In the genomic region with DNA sequence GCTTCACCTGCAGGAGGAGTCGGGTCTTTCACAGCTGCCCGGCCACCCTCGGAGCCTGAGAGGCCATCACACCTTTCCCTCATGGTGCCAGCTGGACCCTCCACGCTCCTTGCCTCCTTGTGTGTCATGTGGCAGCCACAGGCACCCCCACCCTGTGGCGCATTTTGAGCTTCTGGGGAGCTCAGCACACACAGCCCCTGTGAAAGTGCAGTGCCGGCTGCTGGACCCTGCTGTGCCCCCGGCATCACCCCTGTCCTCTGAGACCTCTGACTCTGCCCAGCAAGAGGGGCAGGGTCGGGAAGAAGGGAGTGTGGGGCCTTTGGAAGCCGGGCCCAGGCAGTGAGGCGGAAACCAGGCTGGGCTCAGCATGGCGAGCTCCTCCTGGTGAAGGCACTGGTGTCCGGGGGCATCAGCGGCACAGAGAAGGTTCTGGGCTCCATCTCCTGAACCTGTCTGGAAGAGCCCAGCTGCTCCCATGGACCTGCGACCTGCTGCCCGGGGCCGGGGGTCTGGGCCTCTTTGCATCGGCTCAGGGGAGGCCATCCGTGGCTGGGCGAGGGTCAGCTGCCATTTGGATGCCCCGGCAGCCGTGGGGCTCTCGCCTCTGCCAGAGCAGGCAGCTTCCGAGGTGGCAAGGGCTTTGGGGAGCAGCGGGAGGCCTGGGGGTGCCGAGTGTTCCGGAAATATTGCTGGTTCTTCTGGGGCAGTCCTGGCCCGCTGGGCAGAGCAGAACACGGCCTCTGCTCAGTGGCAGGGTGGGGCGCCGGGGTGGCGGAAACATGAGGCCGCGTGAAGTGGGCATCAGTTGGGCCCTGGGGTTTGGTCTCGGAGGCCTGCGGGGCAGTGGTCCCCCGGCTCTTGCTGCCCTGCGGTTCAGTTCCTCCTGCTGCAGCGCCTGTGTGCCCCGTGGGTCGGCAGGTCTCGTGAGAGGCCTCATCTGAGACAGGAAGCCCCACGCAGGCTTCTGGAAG, we compare ENCODE assay signal across 25 cellular contexts. TPM values are rescaled to one million over a fixed set of nuclear protein-coding genes. Genes with fewer than 3 reads are reported as not detected.
DNase-seq lines count a peak whose midpoint lies in the region; ATAC-seq and TF ChIP-seq lines count a peak whose summit lies in the region.
"Had no signal": no experiment of that assay in that cellular context is flagged by ENCODE, and none has a peak within 500 bp of the region (broad histone marks: within the 10 kb centered on the region; RNA-seq: fewer than 3 reads in every experiment).

No MANE protein-coding gene starts in this region.

- H4K20me1 ChIP-seq in PC-9 (ENCODE audit: insufficient read depth), result no peaks in the 10 kb centered on the region

- DNase-seq in AG04450 (ENCODE audit: low read depth, low spot score) (no peak), PC-9 (no peak), glutamatergic neuron (peak; percentile 17), AG20443 (ENCODE audit: low spot score) (no peak), upper lobe of right lung (no peak), GDM1 (lab: John Stamatoyannopoulos, UW) (no peak), UCSD-AML1 (lab: John Stamatoyannopoulos, UW; ENCODE audit: unreplicated experiment) (no peak)
- DNase-seq: activated naive CD4-positive, alpha-beta T cell treated with anti-CD3 and anti-CD28 coated beads, Interleukin-2, amount 10 ng/mL, durations not matched to agents 7 days and 5 days; CD8-positive, alpha-beta T cell; DMS79; KG1; midbrain; NCI-H146; NCI-H2171; NCI-H526 treated with DMSO at 0.1 percent for 48 hours; SHP77; stimulated activated naive B cell treated with anti-CD40 and anti-IgM and Interleukin-4, amounts not matched to agents 10 μg/mL and 1 μg/mL and 100 μg/mL, for 72 hours; T-helper 1 cell had no signal

- H3K4me3 ChIP-seq in AG04450 (ENCODE audit: low read depth, low read length), result no peak overlapping the region
- H3K4me3 ChIP-seq in PC-9, result no peak overlapping the region
- no peak overlapping the region for H3K4me3 ChIP-seq in skeletal muscle satellite cell (ENCODE audit: low read length)
- H3K4me3 ChIP-seq in upper lobe of right lung, result no peak overlapping the region
- H3K4me3 ChIP-seq: heart left ventricle, skin epidermis had no signal

- no TSS peak for BruUV-seq in PC-9 (replicated peaks; lab: Mats Ljungman, UMichigan)

- TF ChIP-seq CTCF in AG04450 (IDR thresholded peaks at IDR 0.05; ENCODE audit: low read depth, low read length) (no peak), PC-9 (conservative IDR thresholded peaks at IDR 0.05) (no peak), glutamatergic neuron (IDR thresholded peaks at IDR 0.05; ENCODE audit: partially characterized antibody, unreplicated experiment) (no peak), upper lobe of right lung (IDR thresholded peaks at IDR 0.05) (no peak)

- no peak overlapping the region for H3K9ac ChIP-seq in skeletal muscle satellite cell (ENCODE audit: low read depth, low read length)

- H3K9me3 Mint-ChIP-seq in glutamatergic neuron (ENCODE audit: unreplicated experiment), result peaks cover 5% of the 10 kb centered on the region
- H3K9me3 Mint-ChIP-seq: activated naive CD4-positive, alpha-beta T cell treated with anti-CD3 and anti-CD28 coated beads, Interleukin-2, amount 10 ng/mL, durations not matched to agents 7 days and 5 days; CD8-positive, alpha-beta T cell; central memory CD8-positive, alpha-beta T cell; nephron; stimulated activated naive B cell treated with anti-CD40 and anti-IgM and Interleukin-4, amounts not matched to agents 10 μg/mL and 1 μg/mL and 100 μg/mL, for 72 hours had no signal

- H3K9me3 ChIP-seq in AG04450 (ENCODE audit: control insufficient read depth, insufficient read depth, low read length) (no peaks in the 10 kb centered on the region; the same call in 1 of the 2 replicates), PC-9 (ENCODE audit: insufficient read depth, low read depth) (no peaks in the 10 kb centered on the region), skeletal muscle satellite cell (replicated peaks; ENCODE audit: low read length) (no peaks in the 10 kb centered on the region), upper lobe of right lung (no peaks in the 10 kb centered on the region)
- H3K9me3 ChIP-seq: heart left ventricle had no signal

- intact Hi-C loops in PC-9 (cut with micrococcal nuclease; ENCODE audit: unreplicated experiment) (loop anchor here (5.0 kb wide), 1 partner anchor 37 kb away; no protein-coding TSS in a partner anchor), upper lobe of right lung (cut with DNase I) (no loop called here)

- peaks cover 5% of the 10 kb centered on the region for H3K27me3 Mint-ChIP-seq in glutamatergic neuron (ENCODE audit: unreplicated experiment)
- H3K27me3 Mint-ChIP-seq: activated CD4-positive, alpha-beta T cell treated with anti-CD3 and anti-CD28 coated beads for 36 hours; activated naive CD4-positive, alpha-beta T cell treated with anti-CD3 and anti-CD28 coated beads, Interleukin-2, amount 10 ng/mL, durations not matched to agents 7 days and 5 days; central memory CD8-positive, alpha-beta T cell; stimulated activated naive B cell treated with anti-CD40 and anti-IgM and Interleukin-4, amounts not matched to agents 10 μg/mL and 1 μg/mL and 100 μg/mL, for 72 hours had no signal

- H3K4me1 ChIP-seq in PC-9 (replicated peaks; ENCODE audit: insufficient read depth) (peaks cover 22% of the 10 kb centered on the region), skeletal muscle satellite cell (ENCODE audit: control insufficient read depth, insufficient read depth, low read length) (peaks cover 56% of the 10 kb centered on the region), upper lobe of right lung (no peaks in the 10 kb centered on the region)

- H3K27ac Mint-ChIP-seq in glutamatergic neuron (ENCODE audit: unreplicated experiment), result no peak overlapping the region
- H3K27ac Mint-ChIP-seq: activated CD4-positive, alpha-beta T cell treated with anti-CD3 and anti-CD28 coated beads for 36 hours; activated naive CD4-positive, alpha-beta T cell treated with anti-CD3 and anti-CD28 coated beads, Interleukin-2, amount 10 ng/mL, durations not matched to agents 7 days and 5 days; CD8-positive, alpha-beta T cell; stimulated activated naive B cell treated with anti-CD40 and anti-IgM and Interleukin-4, amounts not matched to agents 10 μg/mL and 1 μg/mL and 100 μg/mL, for 72 hours had no signal

- H3K27ac ChIP-seq in AG04450 (ENCODE audit: low read depth, low read length) (peak overlapping the region; percentile 87), PC-9 (no peak overlapping the region), upper lobe of right lung (no peak overlapping the region)

- ATAC-seq in upper lobe of right lung, result no peak
- ATAC-seq: CD8-positive, alpha-beta T cell; left lobe of liver; stimulated activated naive B cell treated with anti-CD40 and anti-IgM and Interleukin-4, amounts not matched to agents 10 μg/mL and 1 μg/mL and 100 μg/mL, for 72 hours had no signal

- H3F3A ChIP-seq in PC-9 (ENCODE audit: insufficient read depth, low read depth), result peaks cover 10% of the 10 kb centered on the region; the same call in 1 of the 2 replicates

- no peaks in the 10 kb centered on the region for H3K36me3 Mint-ChIP-seq in glutamatergic neuron (ENCODE audit: unreplicated experiment)
- H3K36me3 Mint-ChIP-seq: activated naive CD4-positive, alpha-beta T cell treated with anti-CD3 and anti-CD28 coated beads, Interleukin-2, amount 10 ng/mL, durations not matched to agents 7 days and 5 days; CD8-positive, alpha-beta T cell had no signal

- H3K9me2 ChIP-seq in PC-9 (ENCODE audit: insufficient read depth), result no peaks in the 10 kb centered on the region

- POLR2A ChIA-PET in AG04450 (lab: Yijun Ruan, JAX), result no interaction called here
- POLR2A ChIA-PET in PC-9 (lab: Charles Lee; ENCODE audit: unreplicated experiment), result no interaction called here

- H3K27me3 ChIP-seq in AG04450 (ENCODE audit: control insufficient read depth, insufficient read depth, low read length), result no peaks in the 10 kb centered on the region
- no peaks in the 10 kb centered on the region for H3K27me3 ChIP-seq in PC-9 (ENCODE audit: insufficient read depth, low read depth)
- no peaks in the 10 kb centered on the region for H3K27me3 ChIP-seq in skeletal muscle satellite cell (ENCODE audit: control insufficient read depth, insufficient read depth, low read length)
- H3K27me3 ChIP-seq in upper lobe of right lung, result no peaks in the 10 kb centered on the region
- H3K27me3 ChIP-seq: heart left ventricle had no signal

- H3K36me3 ChIP-seq in PC-9 (ENCODE audit: low read depth), result no peaks in the 10 kb centered on the region
- no peaks in the 10 kb centered on the region for H3K36me3 ChIP-seq in skeletal muscle satellite cell (ENCODE audit: insufficient read depth, low read length)
- H3K36me3 ChIP-seq in upper lobe of right lung, result no peaks in the 10 kb centered on the region
- H3K36me3 ChIP-seq: heart left ventricle had no signal

- H3K4me3 Mint-ChIP-seq in glutamatergic neuron (ENCODE audit: unreplicated experiment), result no peak overlapping the region
- H3K4me3 Mint-ChIP-seq: activated CD4-positive, alpha-beta T cell treated with anti-CD3 and anti-CD28 coated beads for 36 hours; activated naive CD4-positive, alpha-beta T cell treated with anti-CD3 and anti-CD28 coated beads, Interleukin-2, amount 10 ng/mL, durations not matched to agents 7 days and 5 days; CD8-positive, alpha-beta T cell; central memory CD8-positive, alpha-beta T cell; stimulated activated naive B cell treated with anti-CD40 and anti-IgM and Interleukin-4, amounts not matched to agents 10 μg/mL and 1 μg/mL and 100 μg/mL, for 72 hours had no signal

- CTCF ChIA-PET in AG04450 (lab: Charles Lee), result interaction anchor here (0.9 kb wide), 1 partner anchor 17 kb away, joined by 3 read pairs; no protein-coding TSS in a partner anchor
- CTCF ChIA-PET in PC-9 (lab: Charles Lee), result interaction anchor here (0.8 kb wide), 1 partner anchor 14 kb away, joined by 3 read pairs; no protein-coding TSS in a partner anchor

- H3K4me2 ChIP-seq in PC-9, result 0 out of 2 replicates have a peak overlapping the region, but pooled peaks have one; percentile 46
- peak overlapping the region; percentile 52 for H3K4me2 ChIP-seq in skeletal muscle satellite cell (ENCODE audit: low read length)

- H2AFZ ChIP-seq in PC-9, result no peak overlapping the region

- peaks cover 13% of the 10 kb centered on the region for H3K4me1 Mint-ChIP-seq in glutamatergic neuron (ENCODE audit: low read depth, unreplicated experiment)
- H3K4me1 Mint-ChIP-seq: activated CD4-positive, alpha-beta T cell treated with anti-CD3 and anti-CD28 coated beads for 36 hours; activated naive CD4-positive, alpha-beta T cell treated with anti-CD3 and anti-CD28 coated beads, Interleukin-2, amount 10 ng/mL, durations not matched to agents 7 days and 5 days; central memory CD8-positive, alpha-beta T cell had no signal

- no peaks in the 10 kb centered on the region for H3K79me2 ChIP-seq in PC-9 (ENCODE audit: low read depth)

RNA-seq across cellular contexts. Expression of gene CENPX, which starts 17.9 kb away (rescaled TPM):
- 32.5 and 42.2 TPM in 2 replicates for polyA plus RNA-seq in AG04450 (2011; rRNA removed)
- 11.0 and 13.9 TPM in 2 replicates for polyA minus RNA-seq in AG04450 (2011; rRNA and poly(A)+ RNA removed)
- 115 and 132 TPM in 2 replicates for total RNA-seq in PC-9 (2021)
- 59.9 TPM for total RNA-seq in glutamatergic neuron (ENCODE audit: unreplicated experiment)
- total RNA-seq in skeletal muscle satellite cell (2012; rRNA removed), result 51.5 and 63.9 TPM in 2 replicates
- 40.2 TPM for total RNA-seq in upper lobe of right lung

RNA-seq across cellular contexts. Expression of gene LRRC45, which starts 18.3 kb away (rescaled TPM):
- 3.4 and 4.0 TPM in 2 replicates for polyA plus RNA-seq in AG04450 (2011; rRNA removed)
- polyA minus RNA-seq in AG04450 (2011; rRNA and poly(A)+ RNA removed), result 5.0 and 5.5 TPM in 2 replicates
- total RNA-seq in PC-9 (2021), result 41.5 and 42.6 TPM in 2 replicates
- 29.6 TPM for total RNA-seq in glutamatergic neuron (ENCODE audit: unreplicated experiment)
- 8.6 and 13.5 TPM in 2 replicates for total RNA-seq in skeletal muscle satellite cell (2012; rRNA removed)
- 12.2 TPM for total RNA-seq in upper lobe of right lung

RNA-seq across cellular contexts. Expression of gene RAC3, which starts 26.7 kb away (rescaled TPM):
- 12.9 and 18.7 TPM in 2 replicates for polyA plus RNA-seq in AG04450 (2011; rRNA removed)
- 8.5 and 16.2 TPM in 2 replicates for polyA minus RNA-seq in AG04450 (2011; rRNA and poly(A)+ RNA removed)
- total RNA-seq in PC-9 (2021) (32.3 and 41.6 TPM in 2 replicates), glutamatergic neuron (ENCODE audit: unreplicated experiment) (46.0 TPM), upper lobe of right lung (3.4 TPM)
- total RNA-seq in skeletal muscle satellite cell (2012; rRNA removed), result 9.6 and 15.5 TPM in 2 replicates

RNA-seq across cellular contexts. Expression of gene ASPSCR1, which starts 27.3 kb away (rescaled TPM):
- polyA plus RNA-seq in AG04450 (2011; rRNA removed), result 7.1 and 8.8 TPM in 2 replicates
- 6.9 and 10.6 TPM in 2 replicates for polyA minus RNA-seq in AG04450 (2011; rRNA and poly(A)+ RNA removed)
- total RNA-seq in PC-9 (2021), result 54.9 and 80.0 TPM in 2 replicates
- total RNA-seq in glutamatergic neuron (ENCODE audit: unreplicated experiment), result 51.7 TPM
- total RNA-seq in skeletal muscle satellite cell (2012; rRNA removed), result 21.4 and 34.2 TPM in 2 replicates
- total RNA-seq in upper lobe of right lung, result 50.3 TPM

RNA-seq across cellular contexts. Expression of gene DCXR, which starts 32.7 kb away (rescaled TPM):
- polyA plus RNA-seq in AG04450 (2011; rRNA removed), result 35.5 and 55.6 TPM in 2 replicates
- 31.5 and 46.4 TPM in 2 replicates for polyA minus RNA-seq in AG04450 (2011; rRNA and poly(A)+ RNA removed)
- total RNA-seq in PC-9 (2021) (120 and 129 TPM in 2 replicates), glutamatergic neuron (ENCODE audit: unreplicated experiment) (89.5 TPM), upper lobe of right lung (143 TPM)
- 49.1 and 63.1 TPM in 2 replicates for total RNA-seq in skeletal muscle satellite cell (2012; rRNA removed)
